In genomic region chr13:97423300-97424045, GRCh38 we compare ENCODE assay signal across 1 cellular context.
TF ChIP-seq lines count a peak whose summit lies in the region.

No MANE protein-coding gene starts in this region.

TF ChIP-seq in GM23338, 12 proteins besides CTCF, POLR2A, EP300 and RAD21 (continued from another document):
- TF ChIP-seq REST (IDR thresholded peaks at IDR 0.05; ENCODE audit: unreplicated experiment) (no peak), STAT1 (IDR thresholded peaks at IDR 0.05; ENCODE audit: unreplicated experiment) (no peak), ZNF462 (CRISPR knock-in tag; IDR thresholded peaks at IDR 0.05) (no peak), NANOG (IDR thresholded peaks at IDR 0.05; ENCODE audit: borderline replicate concordance) (no peak), JUNB (IDR thresholded peaks at IDR 0.05; ENCODE audit: unreplicated experiment) (no peak)
TF ChIP-seq in GM23338: peak in this region for 0.
